In genomic region chr12:100266802-100267602, GRCh38 we compare ENCODE assay signal across 8 cellular contexts. TPM values are rescaled to one million over a fixed set of nuclear protein-coding genes. Genes with fewer than 3 reads are reported as not detected.
DNase-seq lines count a peak whose midpoint lies in the region; ATAC-seq and TF ChIP-seq lines count a peak whose summit lies in the region.

Gene DEPDC4 (minus strand): TSS chr12:100267079. CDS start chr12:100267076, 3 bp downstream.
Gene SCYL2 (plus strand): TSS chr12:100267177. CDS start chr12:100282971, 15,794 bp downstream.

- peak; percentile 86 for ATAC-seq in HG02870 (IDR thresholded peaks at IDR 0.05; ENCODE audit: unreplicated experiment)
- ATAC-seq in T-cell (replicated peaks in 1 of 4) = peak; percentile 90 to 95 (median 94)
- ATAC-seq in heart right ventricle = peak; percentile 96 to 99 (median 98)
- peak; percentile 98 to 99 for ATAC-seq in upper lobe of left lung (ENCODE audit: low FRiP score in 2 of 2)

- TF ChIP-seq CTCF in GM13977 (IDR thresholded peaks at IDR 0.05; ENCODE audit: extremely low read depth, insufficient read depth, missing control alignments) (no peak), heart right ventricle (IDR thresholded peaks at IDR 0.05) (peak in 3 of 9 donors; percentile 22 to 39 (median 38)), upper lobe of left lung (IDR thresholded peaks at IDR 0.05) (peak in 1 of 6 experiments; percentile 8)

- no peaks in the 10 kb centered on the region for H3K9me3 Mint-ChIP-seq in T-cell

- DNase-seq in GM13977 (ENCODE audit: low spot score) = peak; percentile 91
- peak; percentile 96 for DNase-seq in NCI-H146 (lab: John Stamatoyannopoulos, UW)
- peak; percentile 81 to 96 (median 92) for DNase-seq in T-cell
- peak; percentile 98 for DNase-seq in amniotic stem cell (lab: John Stamatoyannopoulos, UW)
- peak; percentile 94 to 95 for DNase-seq in heart right ventricle
- peak; percentile 92 to 100 (median 98) for DNase-seq in posterior cingulate gyrus
- peak; percentile 97 to 98 for DNase-seq in upper lobe of left lung

- peak within 1 kb of the TSS; percentile 69 to 97 (median 88) for H3K4me3 ChIP-seq in heart right ventricle
- H3K4me3 ChIP-seq in upper lobe of left lung = peak within 1 kb of the TSS; percentile 66 to 92 (median 87)

- CTCF ChIA-PET in T-cell (lab: Charles Lee) = interaction anchor here (0.6 to 2.2 kb wide), 7 partner anchors 24 to 1564 kb away, joined by 3 to 11 read pairs (median 3); partner anchors contain the start of genes ACTR6 (in 1 of the 2) and GNPTAB (in 1 of the 2)

- peak within 1 kb of the TSS; percentile 94 to 98 for H3K27ac Mint-ChIP-seq in T-cell

- H3K27me3 Mint-ChIP-seq in T-cell = no peaks in the 10 kb centered on the region

- intact Hi-C loops in heart right ventricle (cut with DNase I) = loop anchor here in 6 of 10 donors (2.0 to 10.0 kb wide), 6 partner anchors 65 to 308 kb away; partner anchors contain the start of genes ACTR6 (in 3 of the 6), BLTP3B (in 1 of the 6) and GAS2L3 (in 1 of the 6)
- intact Hi-C loops in posterior cingulate gyrus (cut with DNase I) = loop anchor here (5.0 kb wide), 1 partner anchor 125 kb away; the partner anchor contains the start of gene BLTP3B

- peaks cover 2 to 48% (median 36%) of the 10 kb centered on the region in 9 donors for H3K4me1 ChIP-seq in heart right ventricle
- H3K4me1 ChIP-seq in upper lobe of left lung = peaks cover 22 to 34% (median 31%) of the 10 kb centered on the region in 4 donors

- H3K9me3 ChIP-seq in heart right ventricle (no peaks in the 10 kb centered on the region), upper lobe of left lung (no peaks in the 10 kb centered on the region)

- in situ Hi-C loops in GM13977 (cut with MboI; ENCODE audit: low pct_unique_long_range_greater_than_20kb, low sequenced_read_pairs, unreplicated experiment) = no loop called here

- 1% methylated on average over 62 to 64 of the region's 64 CpGs for WGBS in heart right ventricle, 2 donors
- WGBS in upper lobe of left lung, 2 donors = 1% methylated on average over 33 to 62 of the region's 64 CpGs

- H3K27me3 ChIP-seq in heart right ventricle (no peaks in the 10 kb centered on the region), upper lobe of left lung (no peaks in the 10 kb centered on the region)

- peak within 1 kb of the TSS; percentile 97 to 99 (median 98) for H3K4me3 Mint-ChIP-seq in T-cell

- TF ChIP-seq POLR2A in upper lobe of left lung (IDR thresholded peaks at IDR 0.05) = peak in 3 of 4 donors; percentile 71 to 86 (median 75)

- H3K27ac ChIP-seq in heart right ventricle = peak within 1 kb of the TSS; percentile 75 to 99 (median 96)
- peak within 1 kb of the TSS; percentile 96 to 100 (median 97) for H3K27ac ChIP-seq in upper lobe of left lung

- no peaks in the 10 kb centered on the region for H3K36me3 Mint-ChIP-seq in T-cell

- H3K4me1 Mint-ChIP-seq in T-cell = peaks cover 34 to 45% (median 38%) of the 10 kb centered on the region in 3 donors

- POLR2A ChIA-PET in T-cell (lab: Charles Lee) = interaction anchor here (0.6 to 1.2 kb wide), 7 partner anchors 9 to 1736 kb away, joined by 5 to 12 read pairs (median 6); partner anchors contain the start of genes ACTR6 (in 1 of the 2) and UTP20 (in 1 of the 2)

- H3K36me3 ChIP-seq in heart right ventricle (no peaks in the 10 kb centered on the region), upper lobe of left lung (no peaks in the 10 kb centered on the region)

- TF ChIP-seq EP300 in upper lobe of left lung (IDR thresholded peaks at IDR 0.05) = peak in 1 of 4 donors; percentile 31

RNA-seq across cellular contexts. Expression of gene DEPDC4, which starts in this region (rescaled TPM):
- total RNA-seq in T-cell (under 1 TPM in 4 of 5 donors, not detected in 1; 0.38 to 0.93 (median 0.61) TPM), heart right ventricle (1 to 10 TPM in 2 of 10 donors, under 1 TPM in 8; 0.47 to 2.0 (median 0.72) TPM), upper lobe of left lung (1 to 10 TPM in 3 of 6 donors, under 1 TPM in 1, not detected in 2; 0.30 to 1.6 (median 1.3) TPM)
- polyA plus RNA-seq in heart right ventricle = under 1 TPM; 0.87 to 0.95 TPM

RNA-seq across cellular contexts. Expression of gene SCYL2, which starts in this region (rescaled TPM):
- total RNA-seq in T-cell (10 to 100 TPM; 33.1 to 43.4 (median 36.7) TPM), heart right ventricle (10 to 100 TPM; 25.8 to 40.0 (median 32.9) TPM), upper lobe of left lung (10 to 100 TPM; 39.1 to 74.1 (median 40.7) TPM)
- polyA plus RNA-seq in heart right ventricle = 10 to 100 TPM in 1 of 2 donors, 1 to 10 TPM in 1; 9.5 to 10.4 TPM

Comparison
In these comparisons a context has a peak if more than half of its experiments do, and no peak if none do; other contexts are left out.
1. Peak in every context shown above with its lines: DNase-seq, ATAC-seq, H3K4me3 ChIP-seq and H3K27ac ChIP-seq.